Comparison of ENCODE assay signal across 8 cellular contexts in genomic region chr4:88033309-88033708, GRCh38. TPM values are rescaled to one million over a fixed set of nuclear protein-coding genes. Genes with fewer than 3 reads are reported as not detected.
DNase-seq lines count a peak whose midpoint lies in the region; ATAC-seq and TF ChIP-seq lines count a peak whose summit lies in the region.

No MANE protein-coding gene starts in this region.

- H3K27me3 ChIP-seq in NT2/D1 (ENCODE audit: insufficient read depth, insufficient read length) (no peaks in the 10 kb centered on the region), ascending aorta (no peaks in the 10 kb centered on the region)

- no peak overlapping the region for H3K27ac ChIP-seq in ascending aorta

- H3K36me3 ChIP-seq in NT2/D1 (ENCODE audit: insufficient read depth, insufficient read length, low read length) (peaks cover 56% of the 10 kb centered on the region), ascending aorta (peaks cover 32 to 72% of the 10 kb centered on the region in 2 donors)

- DNase-seq in AG08396 (ENCODE audit: low spot score): peak; percentile 41
- DNase-seq in GM10266 (ENCODE audit: extremely low spot score): peak; percentile 35
- peak; percentile 6 for DNase-seq in NT2/D1 (ENCODE audit: low read depth, low spot score)
- no peak for DNase-seq in ascending aorta (ENCODE audit: low spot score in 2 of 2)
- peak; percentile 32 for DNase-seq in hepatic stellate cell (ENCODE audit: low spot score)
- peak; percentile 15 to 16 for DNase-seq in stimulated activated CD4-positive, alpha-beta T cell treated with anti-CD3 and anti-CD28 coated beads, Interleukin-2, amount 100 ng/mL, for 48 hours

- H3K4me1 ChIP-seq in NT2/D1 (ENCODE audit: insufficient read depth, insufficient read length) (no peaks in the 10 kb centered on the region), ascending aorta (peaks cover 4 to 14% of the 10 kb centered on the region in 2 donors)

- H3K4me3 ChIP-seq in NT2/D1 (ENCODE audit: insufficient read length, low read depth): no peak overlapping the region
- H3K4me3 ChIP-seq in ascending aorta: no peak overlapping the region

- no peaks in the 10 kb centered on the region for H3K9me3 ChIP-seq in NT2/D1 (ENCODE audit: insufficient read depth, low read length)
- H3K9me3 ChIP-seq in ascending aorta: no peaks in the 10 kb centered on the region

- TF ChIP-seq CTCF in GM10266 (IDR thresholded peaks at IDR 0.05; ENCODE audit: control insufficient read depth, insufficient read depth, low read depth, missing control alignments) (peak; percentile 71), ascending aorta (IDR thresholded peaks at IDR 0.05) (peak in 2 of 3 experiments; percentile 52 to 68)

- no peak overlapping the region for H3K9ac ChIP-seq in NT2/D1 (ENCODE audit: insufficient read length, low read depth)

- intact Hi-C loops in ascending aorta (cut with DNase I): loop anchor here (5.0 kb wide), 1 partner anchor 174 kb away; no protein-coding TSS in a partner anchor

- ATAC-seq in HG03066 (IDR thresholded peaks at IDR 0.05; ENCODE audit: low read depth, unreplicated experiment) (peak; percentile 55), GM18873 (IDR thresholded peaks at IDR 0.05; ENCODE audit: low FRiP score, unreplicated experiment) (no peak)

RNA-seq across cellular contexts. Expression of gene PKD2, which starts 25.9 kb away (rescaled TPM):
- 119 TPM for total RNA-seq in ascending aorta

RNA-seq across cellular contexts. Expression of gene SPP1, which starts 57.8 kb away (rescaled TPM):
- 0.75 TPM for total RNA-seq in ascending aorta

Comparison
In these comparisons a context has a peak if more than half of its experiments do, and no peak if none do; other contexts are left out.
1. DNase-seq: peak in AG08396 (single experiment), GM10266 (single experiment), NT2/D1 (single experiment), hepatic stellate cell (single experiment) and stimulated activated CD4-positive, alpha-beta T cell treated with anti-CD3 and anti-CD28 coated beads, Interleukin-2, amount 100 ng/mL, for 48 hours (2 of 2); none in ascending aorta (0 of 2).